ENCODE assay signal across 38 cellular contexts in genomic region chr2:135021618-135022017, GRCh38. TPM values are rescaled to one million over a fixed set of nuclear protein-coding genes. Genes with fewer than 3 reads are reported as not detected.
"Had no signal": no experiment of that assay in that cellular context is flagged by ENCODE, and none has a peak within 500 bp of the region (broad histone marks: within the 10 kb centered on the region; RNA-seq: fewer than 3 reads in every experiment).

No MANE protein-coding gene starts in this region.

- H3K36me3 Mint-ChIP-seq: brain had no signal

- H3K27ac ChIP-seq: ascending aorta, cardiac muscle cell, VCaP had no signal

- H3K4me3 ChIP-seq: ascending aorta, cardiac muscle cell had no signal

- H3K36me3 ChIP-seq: ascending aorta, cardiac muscle cell had no signal

- H3K4me1 Mint-ChIP-seq: activated B cell treated with CpG ODN at 0.5 μM for 24 hours; brain; central memory CD8-positive, alpha-beta T cell had no signal

- H3K27ac Mint-ChIP-seq: activated B cell treated with CpG ODN at 0.5 μM for 24 hours; activated CD4-positive, alpha-beta memory T cell treated with anti-CD3 and anti-CD28 coated beads for 36 hours; activated CD4-positive, alpha-beta T cell treated with anti-CD3 and anti-CD28 coated beads, Interleukin-2, amount 10 ng/mL, durations not matched to agents 24 days and 14 days; activated CD8-positive, alpha-beta T cell treated with anti-CD3 and anti-CD28 coated beads for 36 hours; activated naive CD4-positive, alpha-beta T cell treated with anti-CD3 and anti-CD28 coated beads for 36 hours; activated naive CD8-positive, alpha-beta T cell; activated naive CD8-positive, alpha-beta T cell treated with anti-CD3 and anti-CD28 coated beads, Interleukin-2, amount 10 ng/mL, durations not matched to agents 7 days and 5 days; activated naive CD8-positive, alpha-beta T cell treated with anti-CD3 and anti-CD28 coated beads, Interleukin-2, amount 50 U/mL, for 24 hours; activated T-helper 2 cell treated with anti-CD3 and anti-CD28 coated beads, Interferon-gamma antibody, Interleukin-2, Interleukin-4, amounts not matched to agents 10 μg/mL and 5 μg/mL and 100 μg/mL, durations not matched to agents 14 hours and 24 hours and 36 hours; brain; T-helper 1 cell treated with Interleukin-12 subunit alpha and Interleukin-12 subunit beta and Interleukin-4 antibody, amounts not matched to agents 30 μg/mL and 1 μg/mL, for 36 hours; T-helper 2 cell treated with Interferon-gamma antibody and Interleukin-4, amounts not matched to agents 5 μg/mL and 100 μg/mL, for 36 hours had no signal

- FAIRE-seq: bronchial epithelial cell, TTC549 had no signal

- H3K27me3 ChIP-seq: ascending aorta, cardiac muscle cell had no signal

- H3K9me3 ChIP-seq: ascending aorta had no signal

- H3K4me1 ChIP-seq: ascending aorta had no signal

- H3K27me3 Mint-ChIP-seq: activated CD4-positive, alpha-beta memory T cell treated with anti-CD3 and anti-CD28 coated beads for 36 hours; activated CD4-positive, alpha-beta T cell treated with anti-CD3 and anti-CD28 coated beads, Interleukin-2, amount 10 ng/mL, durations not matched to agents 24 days and 14 days; activated CD8-positive, alpha-beta T cell treated with anti-CD3 and anti-CD28 coated beads for 36 hours; activated naive CD8-positive, alpha-beta T cell had no signal

- ATAC-seq: activated CD8-positive, alpha-beta T cell treated with anti-CD3 and anti-CD28 coated beads for 36 hours; activated naive CD8-positive, alpha-beta T cell treated with anti-CD3 and anti-CD28 coated beads, Interleukin-2, amount 50 U/mL, for 24 hours had no signal

- H3K4me3 Mint-ChIP-seq: activated B cell treated with CpG ODN at 0.5 μM for 24 hours; activated CD4-positive, alpha-beta memory T cell treated with anti-CD3 and anti-CD28 coated beads for 36 hours; activated CD4-positive, alpha-beta T cell treated with anti-CD3 and anti-CD28 coated beads, Interleukin-2, amount 10 ng/mL, durations not matched to agents 24 days and 14 days; activated CD8-positive, alpha-beta T cell treated with anti-CD3 and anti-CD28 coated beads for 36 hours; activated naive CD4-positive, alpha-beta T cell treated with anti-CD3 and anti-CD28 coated beads for 36 hours; activated naive CD8-positive, alpha-beta T cell; activated naive CD8-positive, alpha-beta T cell treated with anti-CD3 and anti-CD28 coated beads, Interleukin-2, amount 10 ng/mL, durations not matched to agents 7 days and 5 days; activated naive CD8-positive, alpha-beta T cell treated with anti-CD3 and anti-CD28 coated beads, Interleukin-2, amount 50 U/mL, for 24 hours; brain; central memory CD8-positive, alpha-beta T cell; T-helper 1 cell treated with Interleukin-12 subunit alpha and Interleukin-12 subunit beta and Interleukin-4 antibody, amounts not matched to agents 30 μg/mL and 1 μg/mL, for 36 hours; T-helper 2 cell treated with Interferon-gamma antibody and Interleukin-4, amounts not matched to agents 5 μg/mL and 100 μg/mL, for 36 hours had no signal

- H3K9me3 Mint-ChIP-seq: activated B cell treated with CpG ODN at 0.5 μM for 24 hours; central memory CD8-positive, alpha-beta T cell had no signal

- DNase-seq: activated B cell treated with CpG ODN at 0.5 μM for 24 hours; activated CD4-positive, alpha-beta memory T cell treated with anti-CD3 and anti-CD28 coated beads for 36 hours; activated CD4-positive, alpha-beta T cell treated with anti-CD3 and anti-CD28 coated beads for 4 hours; activated CD4-positive, alpha-beta T cell treated with anti-CD3 and anti-CD28 coated beads, Interleukin-2, amount 10 ng/mL, durations not matched to agents 24 days and 14 days; activated CD4-positive, alpha-beta T cell treated with anti-CD3 and anti-CD28 coated beads, Interleukin-2, amount 50 U/mL, for 1 hour; activated CD4-positive, alpha-beta T cell treated with anti-CD3 and anti-CD28 coated beads, Interleukin-2, amount 50 U/mL, for 4 hours; activated CD4-positive, CD25-positive, alpha-beta regulatory T cell treated with anti-CD3 and anti-CD28 coated beads, Interleukin-2, amount 50 U/mL, for 72 hours; activated CD8-positive, alpha-beta memory T cell treated with anti-CD3 and anti-CD28 coated beads, Interleukin-2, amount 50 U/mL, for 4 hours; activated CD8-positive, alpha-beta T cell treated with anti-CD3 and anti-CD28 coated beads for 36 hours; activated effector memory CD4-positive, alpha-beta T cell treated with Interleukin-2 at 50 U/mL for 16 hours; activated gamma-delta T cell; activated naive CD4-positive, alpha-beta T cell treated with anti-CD3 and anti-CD28 coated beads for 36 hours; activated naive CD4-positive, alpha-beta T cell treated with anti-CD3 and anti-CD28 coated beads, Interleukin-2, amount 50 U/mL, for 16 hours; activated naive CD8-positive, alpha-beta T cell treated with anti-CD3 and anti-CD28 coated beads, Interleukin-2, amount 10 ng/mL, durations not matched to agents 7 days and 5 days; activated naive CD8-positive, alpha-beta T cell treated with anti-CD3 and anti-CD28 coated beads, Interleukin-2, amount 50 U/mL, for 24 hours; activated T-cell treated with anti-CD3 and anti-CD28 coated beads for 4 hours; activated T-cell treated with anti-CD3 and anti-CD28 coated beads, Interleukin-2, amount 50 U/mL, for 1 hour; activated T-cell treated with anti-CD3 and anti-CD28 coated beads, Interleukin-2, amount 50 U/mL, for 48 hours; amygdala; anterior cingulate cortex; cerebellar nuclear complex; T-helper 1 cell; T-helper 2 cell; T-helper 9 cell had no signal

RNA-seq across cellular contexts. Expression of gene MAP3K19, which starts 25.6 kb away (rescaled TPM):
- total RNA-seq: activated B cell treated with CpG ODN at 0.5 μM for 24 hours; activated CD4-positive, alpha-beta memory T cell treated with anti-CD3 and anti-CD28 coated beads for 36 hours; activated CD4-positive, alpha-beta T cell treated with anti-CD3 and anti-CD28 coated beads, Interleukin-2, amount 10 ng/mL, durations not matched to agents 24 days and 14 days; activated CD8-positive, alpha-beta memory T cell treated with anti-CD3 and anti-CD28 coated beads for 36 hours; activated CD8-positive, alpha-beta T cell treated with anti-CD3 and anti-CD28 coated beads for 36 hours; activated naive CD4-positive, alpha-beta T cell treated with anti-CD3 and anti-CD28 coated beads for 36 hours; activated naive CD8-positive, alpha-beta T cell treated with anti-CD3 and anti-CD28 coated beads, Interleukin-2, amount 10 ng/mL, durations not matched to agents 7 days and 5 days; activated T-helper 2 cell treated with anti-CD3 and anti-CD28 coated beads, Interferon-gamma antibody, Interleukin-2, Interleukin-4, amounts not matched to agents 10 μg/mL and 5 μg/mL and 100 μg/mL, durations not matched to agents 14 hours and 24 hours and 36 hours; ascending aorta; bronchial epithelial cell; cardiac muscle cell; chondrocyte had no signal
- polyA plus RNA-seq: adipose tissue, cardiac muscle cell had no signal
